1 cellular context compared by ENCODE assay signal in genomic region chr6:29723666-29724588, GRCh38.
A peak's percentile ranks its signal among the peaks of the same experiment; 100 is the strongest.
TF ChIP-seq lines count a peak whose summit lies in the region.

No MANE protein-coding gene starts in this region.

TF ChIP-seq in HepG2, 621 proteins besides CTCF, POLR2A, EP300 and RAD21 (continued from another document and continues in another):
- no peak for TF ChIP-seq HNF1A (IDR thresholded peaks at IDR 0.05; ENCODE audit: low read depth)
- no peak for TF ChIP-seq HNF1A (CRISPR knock-in tag; IDR thresholded peaks at IDR 0.05; ENCODE audit: borderline replicate concordance)
- TF ChIP-seq ZHX2 (IDR thresholded peaks at IDR 0.05; ENCODE audit: low read depth), result no peak
- TF ChIP-seq ZHX2 (CRISPR knock-in tag; IDR thresholded peaks at IDR 0.05; ENCODE audit: borderline replicate concordance), result no peak
- 0 out of 2 replicates have a peak, but pooled peaks have one; percentile 67 for TF ChIP-seq ARHGAP35 (CRISPR knock-in tag; IDR thresholded peaks at IDR 0.05; ENCODE audit: borderline replicate concordance)
- TF ChIP-seq ZMAT5 (CRISPR knock-in tag; IDR thresholded peaks at IDR 0.05; ENCODE audit: borderline replicate concordance, low read depth), result no peak
- peak; percentile 24; the same call in 1 of the 2 replicates for TF ChIP-seq ZNF547 (CRISPR knock-in tag; IDR thresholded peaks at IDR 0.05)
- peak; percentile 40; the same call in 1 of the 2 replicates for TF ChIP-seq BCL3 (CRISPR knock-in tag; IDR thresholded peaks at IDR 0.05)
- TF ChIP-seq ZNF142 (CRISPR knock-in tag; IDR thresholded peaks at IDR 0.05), result no peak
- TF ChIP-seq ZNF777 (CRISPR knock-in tag; IDR thresholded peaks at IDR 0.05), result peak; percentile 51
- TF ChIP-seq POGZ (CRISPR knock-in tag; IDR thresholded peaks at IDR 0.05), result 0 out of 2 replicates have a peak, but pooled peaks have one; percentile 38
- TF ChIP-seq KDM5B (CRISPR knock-in tag; IDR thresholded peaks at IDR 0.05; ENCODE audit: borderline replicate concordance), result peak; percentile 68; the same call in 1 of the 2 replicates
- peak; percentile 12 for TF ChIP-seq ZNF407 (CRISPR knock-in tag; IDR thresholded peaks at IDR 0.05; ENCODE audit: not compliant biosample characterization)
- peak; percentile 27; the same call in 1 of the 2 replicates for TF ChIP-seq GABPB1 (CRISPR knock-in tag; IDR thresholded peaks at IDR 0.05)
- TF ChIP-seq ZNF225 (CRISPR knock-in tag; IDR thresholded peaks at IDR 0.05), result peak; percentile 58; the same call in 1 of the 2 replicates
- TF ChIP-seq ZNF230 (CRISPR knock-in tag; IDR thresholded peaks at IDR 0.05), result 0 out of 2 replicates have a peak, but pooled peaks have one; percentile 12
- TF ChIP-seq RXRA (CRISPR knock-in tag; IDR thresholded peaks at IDR 0.05), result peak; percentile 26; the same call in 1 of the 2 replicates
- 0 out of 2 replicates have a peak, but pooled peaks have one; percentile 10 for TF ChIP-seq SALL1 (CRISPR knock-in tag; IDR thresholded peaks at IDR 0.05)
